8 cellular contexts compared by ENCODE assay signal in the genomic region with DNA sequence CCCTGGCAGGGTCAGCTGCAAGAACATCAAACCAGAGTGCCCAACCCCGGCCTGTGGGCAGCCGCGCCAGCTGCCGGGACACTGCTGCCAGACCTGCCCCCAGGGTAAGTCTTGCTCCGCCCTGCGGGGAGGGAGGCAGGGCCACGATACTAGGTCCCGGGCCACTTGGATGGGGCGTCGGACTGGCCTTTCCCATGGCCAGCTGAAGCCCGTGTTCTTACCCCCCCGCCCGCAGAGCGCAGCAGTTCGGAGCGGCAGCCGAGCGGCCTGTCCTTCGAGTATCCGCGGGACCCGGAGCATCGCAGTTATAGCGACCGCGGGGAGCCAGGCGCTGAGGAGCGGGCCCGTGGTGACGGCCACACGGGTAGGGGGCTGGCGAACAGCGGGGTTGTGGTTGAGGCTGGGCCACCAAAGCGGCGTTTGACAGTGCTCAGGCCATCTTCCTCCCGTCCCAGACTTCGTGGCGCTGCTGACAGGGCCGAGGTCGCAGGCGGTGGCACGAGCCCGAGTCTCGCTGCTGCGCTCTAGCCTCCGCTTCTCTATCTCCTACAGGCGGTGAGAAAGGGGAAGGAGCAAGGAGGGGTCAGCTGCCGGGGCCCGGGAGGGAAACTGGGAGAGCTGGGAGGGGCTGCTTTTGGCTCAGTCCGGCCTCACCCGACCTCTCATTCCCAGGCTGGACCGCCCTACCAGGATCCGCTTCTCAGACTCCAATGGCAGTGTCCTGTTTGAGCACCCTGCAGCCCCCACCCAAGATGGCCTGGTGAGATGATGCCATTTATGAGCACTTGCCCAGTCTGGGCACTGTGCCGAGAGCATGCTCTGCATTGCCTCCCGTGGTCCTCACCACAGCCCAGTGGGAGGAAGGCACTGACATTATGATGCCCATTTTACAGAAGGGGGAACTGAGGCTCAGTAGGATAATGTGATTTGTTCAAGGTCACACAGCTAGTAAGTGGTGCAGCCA. TPM values are rescaled to one million over a fixed set of nuclear protein-coding genes. Genes with fewer than 3 reads are reported as not detected.
DNase-seq lines count a peak whose midpoint lies in the region; ATAC-seq and TF ChIP-seq lines count a peak whose summit lies in the region.
"Had no signal": no experiment of that assay in that cellular context is flagged by ENCODE, and none has a peak within 500 bp of the region (broad histone marks: within the 10 kb centered on the region; RNA-seq: fewer than 3 reads in every experiment).

No MANE protein-coding gene starts in this region.

- peak overlapping the region; percentile 60 to 62 for H3K4me3 Mint-ChIP-seq in effector memory CD8-positive, alpha-beta T cell

- H3K36me3 ChIP-seq in IMR-90 (ENCODE audit: control insufficient read depth, insufficient read depth, low read length) (no peaks in the 10 kb centered on the region), ovary (no peaks in the 10 kb centered on the region), brain microvascular endothelial cell (replicated peaks) (no peaks in the 10 kb centered on the region)

- H3K79me1 ChIP-seq in IMR-90 (ENCODE audit: low read depth in 1 of 2, low read length in 2 of 2) = no peaks in the 10 kb centered on the region

- no peak overlapping the region for H2BK120ac ChIP-seq in IMR-90 (ENCODE audit: low read depth, low read length)

- H3K23ac ChIP-seq in IMR-90 (ENCODE audit: low read depth, low read length) = 0 out of 2 replicates have a peak overlapping the region, but pooled peaks have one; percentile 49

- no peak overlapping the region for H2BK5ac ChIP-seq in IMR-90 (ENCODE audit: low read depth, low read length, poor library complexity, severe bottlenecking)

- H3K27ac Mint-ChIP-seq in effector memory CD8-positive, alpha-beta T cell = no peak overlapping the region

- no peak overlapping the region for H3K56ac ChIP-seq in IMR-90 (ENCODE audit: extremely low read depth, insufficient read depth, low read length)

- H3K9me3 ChIP-seq in IMR-90 (ENCODE audit: control insufficient read depth, insufficient read depth, low read length) = no peaks in the 10 kb centered on the region
- H3K9me3 ChIP-seq in ovary = no peaks in the 10 kb centered on the region

- H3K9ac ChIP-seq in IMR-90 (ENCODE audit: low read depth, low read length) = no peak overlapping the region

- BruUV-seq in IMR-90 (replicated peaks; lab: Mats Ljungman, UMichigan) = no TSS peak

- H3K4me1 Mint-ChIP-seq in effector memory CD8-positive, alpha-beta T cell (ENCODE audit: low read depth in 2 of 2) = peaks cover 9 to 14% of the 10 kb centered on the region in 2 donors

- no peak overlapping the region for H3K4ac ChIP-seq in IMR-90 (ENCODE audit: low read depth, low read length)

- no peak overlapping the region for H4K8ac ChIP-seq in IMR-90 (ENCODE audit: low read depth in 2 of 2, low read length in 2 of 2)

- TF ChIP-seq RAD21 in IMR-90 (IDR thresholded peaks at IDR 0.05; ENCODE audit: low read length) = no peak

- H2BK20ac ChIP-seq in IMR-90 (ENCODE audit: low read depth, low read length) = no peak overlapping the region

- no peak overlapping the region for H3K4me2 ChIP-seq in IMR-90 (ENCODE audit: low read depth, low read length)

- H2BK15ac ChIP-seq in IMR-90 (ENCODE audit: low read depth, low read length) = no peak overlapping the region

- H3K27me3 Mint-ChIP-seq in effector memory CD8-positive, alpha-beta T cell = peaks cover 77 to 93% of the 10 kb centered on the region in 2 donors

- no peak for TF ChIP-seq POLR2A in IMR-90 (IDR thresholded peaks at IDR 0.05; ENCODE audit: low read depth, low read length)
- TF ChIP-seq POLR2A in ovary (IDR thresholded peaks at IDR 0.05) = no peak

- no peak for ATAC-seq in IMR-90 (ENCODE audit: low read depth)
- ATAC-seq in effector memory CD8-positive, alpha-beta T cell (replicated peaks) = peak; percentile 35
- no peak for ATAC-seq in HG03432 (IDR thresholded peaks at IDR 0.05; ENCODE audit: unreplicated experiment)

- peak overlapping the region; percentile 40 for H2AFZ ChIP-seq in IMR-90 (replicated peaks; ENCODE audit: low read length, poor library complexity)

- H3K4me1 ChIP-seq in IMR-90 (ENCODE audit: control insufficient read depth, insufficient read depth, low read length) (peaks cover 2% of the 10 kb centered on the region; the same call in 1 of the 2 replicates), ovary (ENCODE audit: insufficient read depth) (peaks cover 2% of the 10 kb centered on the region)

- dilution Hi-C loops in IMR-90 (cut with HindIII; ENCODE audit: low sequenced_read_pairs, unreplicated experiment) = no loop called here

- H2AK5ac ChIP-seq in IMR-90 (ENCODE audit: low read depth, low read length) = no peak overlapping the region

- POLR2A ChIA-PET in IMR-90 (lab: Charles Lee; ENCODE audit: unreplicated experiment) = no interaction called here

- no peak for TF ChIP-seq CTCF in IMR-90 (conservative IDR thresholded peaks at IDR 0.05; ENCODE audit: low read depth, low read length)
- no peak for TF ChIP-seq CTCF in ovary (IDR thresholded peaks at IDR 0.05)
- TF ChIP-seq CTCF in brain microvascular endothelial cell (IDR thresholded peaks at IDR 0.05; ENCODE audit: low read depth, low read length, missing control alignments) = no peak

- DNase-seq in IMR-90 (no peak), ovary (peak in 1 of 5 donors; percentile 44), NCI-H1105 treated with DMSO at 0.1 percent for 48 hours (lab: John Stamatoyannopoulos, UW) (no peak), brain microvascular endothelial cell (no peak)
- DNase-seq in effector memory CD8-positive, alpha-beta T cell = no peak
- DNase-seq: stimulated activated CD8-positive, alpha-beta memory T cell treated with anti-CD3 and anti-CD28 coated beads, Interleukin-4, amount 100 ng/mL, for 48 hours had no signal

- H4K20me1 ChIP-seq in IMR-90 (ENCODE audit: insufficient read depth, low read length) = no peaks in the 10 kb centered on the region

- 23% methylated on average over 22 of the region's 55 CpGs; no CpG with 5 or more reads in 1 of the 2 experiments for WGBS in IMR-90 (ENCODE audit: extremely low coverage in 2 of 2, insufficient read length in 1 of 2), 2 experiments
- 61 to 88% (median 71%) methylated on average over 26 to 55 of the region's 55 CpGs for WGBS in ovary, 3 donors

- H4K91ac ChIP-seq in IMR-90 (ENCODE audit: insufficient read depth, low read depth, low read length) = no peak overlapping the region

- H3K4me3 ChIP-seq in IMR-90 (ENCODE audit: insufficient read depth, low read depth, low read length) (no peak overlapping the region), ovary (peak overlapping the region; percentile 67), brain microvascular endothelial cell (ENCODE audit: low read depth, low read length) (no peak overlapping the region)

- no peak overlapping the region for H4K5ac ChIP-seq in IMR-90 (ENCODE audit: low read depth, low read length)

- peaks cover 2% of the 10 kb centered on the region for H3K36me3 Mint-ChIP-seq in effector memory CD8-positive, alpha-beta T cell (ENCODE audit: insufficient read depth)

- no peak overlapping the region for H2AK9ac ChIP-seq in IMR-90 (replicated peaks; ENCODE audit: low read depth, low read length, poor library complexity)

- H3K14ac ChIP-seq in IMR-90 (replicated peaks; ENCODE audit: low read depth, low read length) = no peak overlapping the region

- in situ Hi-C loops in IMR-90 (cut with MboI; ENCODE audit: low sequenced_read_pairs) = no loop called here
- in situ Hi-C loops in brain microvascular endothelial cell (cut with HindIII; ENCODE audit: low pct_ligation_motif_present, low sequenced_read_pairs) = no loop called here

- CTCF ChIA-PET in IMR-90 (lab: Yijun Ruan, JAX) = no interaction called here

- H3K18ac ChIP-seq in IMR-90 (ENCODE audit: low read depth, low read length) = no peak overlapping the region

- H3K27me3 ChIP-seq in IMR-90 (ENCODE audit: control insufficient read depth, insufficient read depth, low read length) (peaks cover 76% of the 10 kb centered on the region), ovary (no peaks in the 10 kb centered on the region), brain microvascular endothelial cell (replicated peaks) (peaks cover 38% of the 10 kb centered on the region)

- H3K27ac ChIP-seq in IMR-90 (ENCODE audit: insufficient read depth, low read length) (no peak overlapping the region), ovary (no peak overlapping the region), brain microvascular endothelial cell (no peak overlapping the region)

- no peak for TF ChIP-seq EP300 in ovary (IDR thresholded peaks at IDR 0.05)

- H3K9me3 Mint-ChIP-seq in effector memory CD8-positive, alpha-beta T cell = no peaks in the 10 kb centered on the region

- H3K9me1 ChIP-seq in IMR-90 (ENCODE audit: insufficient read depth, low read length) = no peaks in the 10 kb centered on the region

- intact Hi-C loops in IMR-90 (cut with micrococcal nuclease) (no loop called here), ovary (cut with DNase I) (loop anchor here in 1 of 4 donors (2.0 kb wide), 1 partner anchor 33 kb away; no protein-coding TSS in a partner anchor)

RNA-seq across cellular contexts. Expression of gene CHRD, which starts 1.7 kb away (rescaled TPM):
- total RNA-seq in IMR-90 (2012; rRNA removed) = under 0.01 TPM in 1 of 2 replicates, not detected in the other
- polyA plus RNA-seq in IMR-90 (2012; rRNA removed) = 0.09 TPM in 2 replicates
- polyA plus RNA-seq in IMR-90 (2012; cell fraction: cytosol; rRNA removed) = 0.03 and 0.10 TPM in 2 replicates
- polyA plus RNA-seq in IMR-90 (2012; cell fraction: nucleus; rRNA removed; ENCODE audit: low replicate concordance) = 0.29 and 0.88 TPM in 2 replicates
- 10 to 100 TPM; 11.5 to 37.3 (median 20.5) TPM for total RNA-seq in ovary
- polyA plus RNA-seq in ovary = 10 to 100 TPM in 1 of 2 donors, 1 to 10 TPM in 1; 3.1 to 26.9 TPM

RNA-seq across cellular contexts. Expression of gene THPO, which starts 3.5 kb away (rescaled TPM):
- total RNA-seq in IMR-90 (2012; rRNA removed) (not detected in 2 replicates), ovary (1 to 10 TPM in 4 of 7 donors, under 1 TPM in 3; 0.34 to 2.0 (median 1.2) TPM)
- polyA plus RNA-seq in IMR-90 (2012; rRNA removed) (not detected in 2 replicates), ovary (1 to 10 TPM in 1 of 2 donors, under 1 TPM in 1; 0.98 to 1.5 TPM)
- not detected in 2 replicates for polyA plus RNA-seq in IMR-90 (2012; cell fraction: cytosol; rRNA removed)
- polyA plus RNA-seq in IMR-90 (2012; cell fraction: nucleus; rRNA removed; ENCODE audit: low replicate concordance) = 0.08 TPM in 1 of 2 replicates, not detected in the other
- total RNA-seq: HT1080 had no signal

RNA-seq across cellular contexts. Expression of gene POLR2H, which starts 20.0 kb away (rescaled TPM):
- total RNA-seq in IMR-90 (2012; rRNA removed) (47.7 and 132 TPM in 2 replicates), ovary (10 to 100 TPM; 47.3 to 86.9 (median 60.6) TPM)
- polyA plus RNA-seq in IMR-90 (2012; rRNA removed) (103 and 130 TPM in 2 replicates), ovary (10 to 100 TPM; 52.6 to 67.2 TPM)
- 60.8 and 128 TPM in 2 replicates for polyA plus RNA-seq in IMR-90 (2012; cell fraction: cytosol; rRNA removed)
- polyA plus RNA-seq in IMR-90 (2012; cell fraction: nucleus; rRNA removed; ENCODE audit: low replicate concordance) = 131 and 372 TPM in 2 replicates

RNA-seq across cellular contexts. Expression of gene CLCN2, which starts 20.1 kb away (rescaled TPM):
- total RNA-seq in IMR-90 (2012; rRNA removed) (1.9 and 2.9 TPM in 2 replicates), ovary (10 to 100 TPM in 4 of 7 donors, 1 to 10 TPM in 3; 5.7 to 18.0 (median 15.4) TPM)
- polyA plus RNA-seq in IMR-90 (2012; rRNA removed) (5.7 and 5.8 TPM in 2 replicates), ovary (10 to 100 TPM in 1 of 2 donors, 1 to 10 TPM in 1; 3.5 to 11.7 TPM)
- polyA plus RNA-seq in IMR-90 (2012; cell fraction: cytosol; rRNA removed) = 2.4 and 3.5 TPM in 2 replicates
- 20.0 and 46.7 TPM in 2 replicates for polyA plus RNA-seq in IMR-90 (2012; cell fraction: nucleus; rRNA removed; ENCODE audit: low replicate concordance)

RNA-seq across cellular contexts. Expression of gene FAM131A, which starts 44.1 kb away (rescaled TPM):
- total RNA-seq in IMR-90 (2012; rRNA removed) = 9.7 and 10.8 TPM in 2 replicates
- 16.5 and 19.5 TPM in 2 replicates for polyA plus RNA-seq in IMR-90 (2012; rRNA removed)
- 28.8 and 38.6 TPM in 2 replicates for polyA plus RNA-seq in IMR-90 (2012; cell fraction: cytosol; rRNA removed)
- polyA plus RNA-seq in IMR-90 (2012; cell fraction: nucleus; rRNA removed; ENCODE audit: low replicate concordance) = 32.2 and 40.8 TPM in 2 replicates
- total RNA-seq in ovary = 10 to 100 TPM; 16.4 to 37.8 (median 32.9) TPM
- 10 to 100 TPM in 1 of 2 donors, 1 to 10 TPM in 1; 8.7 to 19.7 TPM for polyA plus RNA-seq in ovary

Comparison
In these comparisons a context has a peak if more than half of its experiments do, and no peak if none do; other contexts are left out.
1. RNA of gene CHRD, which starts 1.7 kb away (total RNA-seq): 11.5 to 37.3 TPM in ovary; under 0.01 TPM in IMR-90; every median in the first group is over 10 times any median in the second.